ENCODE assay signal across 13 cellular contexts in the genomic region with DNA sequence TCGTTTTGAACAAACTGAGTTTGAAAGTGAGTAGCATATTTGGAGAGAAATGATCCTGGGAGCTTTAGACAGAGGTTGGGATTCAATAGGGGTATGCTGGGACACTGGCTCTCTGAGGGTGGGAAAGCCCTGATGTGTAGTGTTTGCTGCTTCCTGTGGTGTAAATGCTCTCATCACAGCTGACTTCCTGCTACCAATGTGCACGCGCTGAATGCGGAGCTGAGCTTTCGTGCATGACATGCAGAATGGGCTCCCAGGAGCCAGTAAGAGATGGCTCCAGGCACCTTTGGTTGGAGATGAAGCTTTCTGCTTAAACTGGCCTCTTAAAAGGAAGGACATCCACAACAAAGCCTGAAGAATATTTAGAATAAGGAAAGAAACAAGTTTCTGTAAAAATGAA.
DNase-seq lines count a peak whose midpoint lies in the region; ATAC-seq, FAIRE-seq and TF ChIP-seq lines count a peak whose summit lies in the region.
"Had no signal": no experiment of that assay in that cellular context is flagged by ENCODE, and none has a peak within 500 bp of the region (broad histone marks: within the 10 kb centered on the region; RNA-seq: fewer than 3 reads in every experiment).

No MANE protein-coding gene starts in this region.

- no peak for FAIRE-seq in K562 (lab: Jason Lieb, UNC)
- FAIRE-seq: bronchial epithelial cell had no signal

- no peaks in the 10 kb centered on the region; a peak in 1 of 5 replicates for H3K4me1 ChIP-seq in K562 (replicated peaks in 1 of 2; ENCODE audit: control insufficient read depth in 2 of 2, insufficient read depth in 2 of 2, low read length in 2 of 2)
- no peaks in the 10 kb centered on the region for H3K4me1 ChIP-seq in mucosa of descending colon (ENCODE audit: low read depth)

- DNase-seq in GM20000 (ENCODE audit: low spot score), result peak; percentile 51
- DNase-seq in K562 (ENCODE audit: extremely low read depth in 1 of 4, low spot score in 3 of 4), result no peak
- DNase-seq in mucosa of descending colon, result no peak
- DNase-seq in globus pallidus (ENCODE audit: low spot score), result no peak
- DNase-seq in foreskin fibroblast, result no peak
- DNase-seq in activated CD4-positive, alpha-beta T cell treated with anti-CD3 and anti-CD28 coated beads, Interleukin-2, amount 50 U/mL, for 4 hours, result no peak
- DNase-seq: NCI-H345; stimulated activated CD4-positive, alpha-beta T cell treated with anti-CD3 and anti-CD28 coated beads, Interleukin-1b, Interleukin-23, amount 100 ng/mL, for 48 hours; T1000 had no signal

- WGBS in K562 (ENCODE audit: insufficient coverage, low coverage, missing lambda C conversion rate), result 9% methylated on average over 4 of the region's 5 CpGs

- no peaks in the 10 kb centered on the region for H4K20me1 ChIP-seq in K562 (replicated peaks; ENCODE audit: control insufficient read depth, insufficient read depth, low read length)

- H3K36me3 ChIP-seq in K562 (ENCODE audit: control insufficient read depth, insufficient read depth, low read length), result no peaks in the 10 kb centered on the region
- no peaks in the 10 kb centered on the region for H3K36me3 ChIP-seq in mucosa of descending colon (ENCODE audit: low read depth)
- H3K36me3 ChIP-seq: gastroesophageal sphincter had no signal

- no peak overlapping the region for H3K9ac ChIP-seq in K562 (ENCODE audit: insufficient read depth in 1 of 2, low read depth in 2 of 2, low read length in 2 of 2)

- intact Hi-C loops in K562 (cut with micrococcal nuclease), result no loop called here
- intact Hi-C loops in mucosa of descending colon (cut with DNase I, micrococcal nuclease), result no loop called here

- BruUV-seq in K562 (replicated peaks; lab: Mats Ljungman, UMichigan), result no TSS peak

- POLR2A ChIA-PET in K562 (lab: Yijun Ruan, JAX), result interaction anchor here (0.6 kb wide), 1 partner anchor 622 kb away, joined by 3 read pairs; no protein-coding TSS in a partner anchor

- H3K79me2 ChIP-seq in K562 (ENCODE audit: control insufficient read depth, insufficient read depth, low read length), result no peaks in the 10 kb centered on the region

- CTCF ChIA-PET in K562 (lab: Yijun Ruan, JAX; ENCODE audit: low intra/inter-chr PET ratio), result interaction anchor here (0.6 kb wide), 1 partner anchor 12 kb away, joined by 3 read pairs; no protein-coding TSS in a partner anchor

- no peak for TF ChIP-seq EP300 in K562 (IDR thresholded peaks at IDR 0.05; ENCODE audit: low read length)

- no peak overlapping the region for H2AFZ ChIP-seq in K562 (ENCODE audit: low read depth, low read length)

- no peak overlapping the region for H3K27ac ChIP-seq in K562 (ENCODE audit: extremely low read depth, low read depth, low read length)
- H3K27ac ChIP-seq: gastroesophageal sphincter had no signal

- in situ Hi-C loops in K562 (cut with MboI), result no loop called here

- no peaks in the 10 kb centered on the region for H3K9me3 ChIP-seq in K562 (replicated peaks; ENCODE audit: control insufficient read depth, insufficient read depth, low read depth, low read length)
- H3K9me3 ChIP-seq in mucosa of descending colon, result no peaks in the 10 kb centered on the region
- H3K9me3 ChIP-seq: gastroesophageal sphincter had no signal

- ATAC-seq in GM18508 (IDR thresholded peaks at IDR 0.05; ENCODE audit: insufficient read depth, unreplicated experiment), result peak; percentile 69
- ATAC-seq in HG03175 (IDR thresholded peaks at IDR 0.05; ENCODE audit: unreplicated experiment), result peak; percentile 43
- ATAC-seq in K562, result peak; percentile 72
- no peak for ATAC-seq in mucosa of descending colon
- ATAC-seq: gastroesophageal sphincter had no signal

- no peak for TF ChIP-seq POLR2A in K562 (conservative IDR thresholded peaks at IDR 0.05)

- TF ChIP-seq CTCF in GM20000 (IDR thresholded peaks at IDR 0.05; ENCODE audit: extremely low read depth, missing control alignments), result no peak
- TF ChIP-seq CTCF in K562 (IDR thresholded peaks at IDR 0.05 in 2 of 3, conservative IDR thresholded peaks at IDR 0.05 in 1 of 3; ENCODE audit: insufficient read depth in 2 of 3, low read depth in 1 of 3, low read length in 3 of 3), result no peak
- no peak for TF ChIP-seq CTCF in mucosa of descending colon (IDR thresholded peaks at IDR 0.05)
- no peak for TF ChIP-seq CTCF in foreskin fibroblast (IDR thresholded peaks at IDR 0.05; ENCODE audit: low read depth, low read length)

- no peaks in the 10 kb centered on the region for H3K9me1 ChIP-seq in K562 (ENCODE audit: control insufficient read depth, insufficient read depth, low read length)

- H3K4me3 ChIP-seq in K562 (no peak overlapping the region), mucosa of descending colon (no peak overlapping the region), foreskin fibroblast (ENCODE audit: low read depth in 1 of 2, low read length in 2 of 2) (no peak overlapping the region)
- H3K4me3 ChIP-seq: gastroesophageal sphincter had no signal

- no peak for TF ChIP-seq RAD21 in K562 (CRISPR knock-in tag; conservative IDR thresholded peaks at IDR 0.05 in 1 of 2, IDR thresholded peaks at IDR 0.05 in 1 of 2)

- no peaks in the 10 kb centered on the region for H3K27me3 ChIP-seq in K562 (ENCODE audit: control insufficient read depth in 2 of 2, insufficient read depth in 2 of 2, low read length in 2 of 2)
- H3K27me3 ChIP-seq: gastroesophageal sphincter had no signal

- no peak overlapping the region for H3K4me2 ChIP-seq in K562 (ENCODE audit: insufficient read depth, low read length)

TF ChIP-seq in K562, 482 proteins besides CTCF, POLR2A, EP300 and RAD21:
- TF ChIP-seq MYC (IDR thresholded peaks at IDR 0.05; ENCODE audit: low read depth, low read length) (0 out of 2 replicates have a peak, but pooled peaks have one; percentile 10), MYC (CRISPR knock-in tag; IDR thresholded peaks at IDR 0.05; ENCODE audit: borderline replicate concordance, low read depth) (no peak), WHSC1 (IDR thresholded peaks at IDR 0.05; ENCODE audit: low read length) (no peak)
